ENCODE assay signal across 27 cellular contexts in the genomic region with DNA sequence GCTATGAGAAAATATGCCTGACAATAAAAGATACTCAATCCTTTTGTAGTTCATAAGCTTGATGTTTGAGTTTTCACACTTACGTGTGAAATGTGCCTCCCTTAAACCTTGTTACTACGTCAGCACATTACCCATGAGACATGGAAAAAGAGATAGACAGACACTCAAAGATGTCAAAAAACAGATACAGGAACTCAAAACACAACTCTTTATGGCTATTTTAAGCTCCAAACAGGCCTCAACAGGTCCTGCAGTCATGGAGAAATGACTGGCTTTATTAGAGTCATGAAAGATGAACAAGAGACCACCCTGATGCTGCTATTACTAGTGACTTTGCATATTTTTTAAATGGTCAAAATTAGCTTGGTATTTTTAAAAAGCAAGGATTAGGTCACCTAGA.
DNase-seq lines count a peak whose midpoint lies in the region; ATAC-seq, FAIRE-seq and TF ChIP-seq lines count a peak whose summit lies in the region.
"Had no signal": no experiment of that assay in that cellular context is flagged by ENCODE, and none has a peak within 500 bp of the region (broad histone marks: within the 10 kb centered on the region; RNA-seq: fewer than 3 reads in every experiment).

No MANE protein-coding gene starts in this region.

- intact Hi-C loops in mammary epithelial cell (cut with micrococcal nuclease) (no loop called here), breast epithelium (cut with DNase I; ENCODE audit: low total_unique reads) (no loop called here), GM12878 (cut with micrococcal nuclease; ENCODE audit: unreplicated experiment) (no loop called here), Right ventricle myocardium inferior (cut with DNase I) (no loop called here)

- CTCF ChIA-PET in mammary epithelial cell (lab: Charles Lee; ENCODE audit: low non-redundant PET) (no interaction called here), GM12878 (lab: Yijun Ruan, JAX) (interaction anchor here (0.7 to 1.3 kb wide), 6 partner anchors 9 to 143 kb away, joined by 3 to 4 read pairs (median 3); no protein-coding TSS in a partner anchor)

- no peaks in the 10 kb centered on the region for H3K9me1 ChIP-seq in keratinocyte (ENCODE audit: control insufficient read depth, extremely low read depth, insufficient read depth, low read length)

- no peaks in the 10 kb centered on the region for H4K20me1 ChIP-seq in mammary epithelial cell (ENCODE audit: insufficient read depth, low read length)
- no peaks in the 10 kb centered on the region for H4K20me1 ChIP-seq in GM12878 (ENCODE audit: control insufficient read depth, insufficient read depth)
- H4K20me1 ChIP-seq in keratinocyte (ENCODE audit: control insufficient read depth, extremely low read depth, insufficient read depth, low read length): no peaks in the 10 kb centered on the region
- H4K20me1 ChIP-seq: BLaER1 treated with 17β-estradiol and CSF1 and Interleukin-3, amounts not matched to agents 10 nM and 100 nM had no signal

- RAD21 ChIA-PET in GM12878 (lab: Charles Lee; ENCODE audit: unreplicated experiment): interaction anchor here (1.0 to 1.1 kb wide), 2 partner anchors 8 to 19 kb away, joined by 3 read pairs; no protein-coding TSS in a partner anchor

- ATAC-seq in GM12878 (no peak), Right ventricle myocardium inferior (no peak), GM21381 (IDR thresholded peaks at IDR 0.05; ENCODE audit: unreplicated experiment) (no peak), HG02623 (IDR thresholded peaks at IDR 0.05; ENCODE audit: unreplicated experiment) (no peak)

- dilution Hi-C loops in mammary epithelial cell (cut with HindIII; ENCODE audit: low sequenced_read_pairs): no loop called here
- dilution Hi-C loops in keratinocyte (cut with MboI; ENCODE audit: extremely low pct_ligation_motif_present, low sequenced_read_pairs): no loop called here

- H3K9me3 ChIP-seq in mammary epithelial cell (replicated peaks; ENCODE audit: insufficient read depth, low read length): no peaks in the 10 kb centered on the region
- no peaks in the 10 kb centered on the region for H3K9me3 ChIP-seq in breast epithelium
- no peaks in the 10 kb centered on the region; the same call in 1 of the 3 replicates for H3K9me3 ChIP-seq in GM12878 (replicated peaks; ENCODE audit: control insufficient read depth, insufficient read depth, low read length)
- H3K9me3 ChIP-seq in endodermal cell (ENCODE audit: control insufficient read depth, low read length): peaks cover 16% of the 10 kb centered on the region
- H3K9me3 ChIP-seq in keratinocyte (ENCODE audit: control insufficient read depth, low read depth, low read length): no peaks in the 10 kb centered on the region
- H3K9me3 ChIP-seq: BE2C; BLaER1 treated with 17β-estradiol and CSF1 and Interleukin-3, amounts not matched to agents 10 nM and 100 nM; HAP-1 had no signal

- no peak overlapping the region for H3K27ac ChIP-seq in mammary epithelial cell (ENCODE audit: insufficient read depth, low read depth, low read length)
- no peak overlapping the region for H3K27ac ChIP-seq in breast epithelium
- no peak overlapping the region for H3K27ac ChIP-seq in GM12878 (ENCODE audit: control insufficient read depth, insufficient read depth)
- H3K27ac ChIP-seq in endodermal cell (ENCODE audit: low read depth, low read length): no peak overlapping the region
- H3K27ac ChIP-seq in keratinocyte (ENCODE audit: control insufficient read depth, insufficient read depth, low read length): no peak overlapping the region
- H3K27ac ChIP-seq: 22Rv1; BLaER1 treated with 17β-estradiol and CSF1 and Interleukin-3, amounts not matched to agents 10 nM and 100 nM had no signal

- peak overlapping the region; percentile 22 for H2AFZ ChIP-seq in mammary epithelial cell (ENCODE audit: low read depth, low read length)
- no peak overlapping the region for H2AFZ ChIP-seq in GM12878 (ENCODE audit: control insufficient read depth, low read depth, low read length)
- peak overlapping the region; percentile 22 for H2AFZ ChIP-seq in keratinocyte (ENCODE audit: control insufficient read depth, low read length)

- no peak overlapping the region for H3K27ac Mint-ChIP-seq in endodermal cell
- H3K27ac Mint-ChIP-seq: CD14-positive monocyte; CD4-positive, alpha-beta T cell; HFFc6 had no signal

- no peaks in the 10 kb centered on the region for H3K27me3 ChIP-seq in mammary epithelial cell (ENCODE audit: insufficient read depth, low read length)
- no peaks in the 10 kb centered on the region for H3K27me3 ChIP-seq in breast epithelium
- H3K27me3 ChIP-seq in GM12878 (replicated peaks in 1 of 2; ENCODE audit: control insufficient read depth in 2 of 2, insufficient read depth in 2 of 2, low read length in 1 of 2): no peaks in the 10 kb centered on the region; a peak in 2 of 4 replicates
- no peaks in the 10 kb centered on the region for H3K27me3 ChIP-seq in endodermal cell (ENCODE audit: control insufficient read depth, insufficient read depth, low read length, poor library complexity, severe bottlenecking)
- no peaks in the 10 kb centered on the region for H3K27me3 ChIP-seq in keratinocyte (ENCODE audit: control insufficient read depth, extremely low read depth, insufficient read depth, low read length)
- H3K27me3 ChIP-seq: BE2C; BLaER1 treated with 17β-estradiol and CSF1 and Interleukin-3, amounts not matched to agents 10 nM and 100 nM had no signal

- H3K9ac ChIP-seq in mammary epithelial cell (ENCODE audit: insufficient read depth, low read length) (no peak overlapping the region), GM12878 (ENCODE audit: control insufficient read depth, insufficient read depth, low read length) (no peak overlapping the region), endodermal cell (ENCODE audit: extremely low read depth, low read length, poor library complexity, severe bottlenecking) (no peak overlapping the region), keratinocyte (ENCODE audit: control insufficient read depth, extremely low read depth, insufficient read depth, low read length) (no peak overlapping the region)
- H3K9ac ChIP-seq: BLaER1 treated with 17β-estradiol and CSF1 and Interleukin-3, amounts not matched to agents 10 nM and 100 nM had no signal

- H3K36me3 Mint-ChIP-seq in endodermal cell (ENCODE audit: low read depth): peaks cover 38% of the 10 kb centered on the region

- H3K27me3 Mint-ChIP-seq in endodermal cell (ENCODE audit: insufficient read depth): no peaks in the 10 kb centered on the region

- in situ Hi-C loops in mammary epithelial cell (cut with MboI; ENCODE audit: low sequenced_read_pairs in 2 of 2): no loop called here
- in situ Hi-C loops in GM12878 (cut with MboI): no loop called here

- TF ChIP-seq EP300 in GM12878 (IDR thresholded peaks at IDR 0.05; ENCODE audit: borderline replicate concordance in 1 of 2, control insufficient read depth in 1 of 2, low read depth in 2 of 2, low read length in 2 of 2): no peak

- TF ChIP-seq RAD21 in GM12878 (IDR thresholded peaks at IDR 0.05; ENCODE audit: insufficient read depth, low read depth, low read length): no peak

- H3K4me3 Mint-ChIP-seq in endodermal cell: no peak overlapping the region
- H3K4me3 Mint-ChIP-seq: CD14-positive monocyte; CD4-positive, alpha-beta T cell; CD8-positive, alpha-beta memory T cell; HFFc6 had no signal

- H3K9me3 Mint-ChIP-seq in endodermal cell: peaks cover 8% of the 10 kb centered on the region
- H3K9me3 Mint-ChIP-seq: CD4-positive, alpha-beta T cell; CD8-positive, alpha-beta memory T cell; HFFc6 had no signal

- DNase-seq in mammary epithelial cell (no peak), breast epithelium (ENCODE audit: low spot score in 2 of 2) (no peak), GM12878 (ENCODE audit: low read depth, low spot score) (no peak), endodermal cell (no peak), keratinocyte (ENCODE audit: low read depth, low spot score) (no peak), Right ventricle myocardium inferior (ENCODE audit: missing footprints) (no peak)
- DNase-seq: ACHN; AML-193; BE2C; CD4-positive, alpha-beta T cell; CD8-positive, alpha-beta memory T cell; DMS 273 treated with DMSO at 0.1 percent for 48 hours; DMS79; EL; GDM1; GOT3; HFFc6 had no signal

- no peak for TF ChIP-seq CTCF in mammary epithelial cell (conservative IDR thresholded peaks at IDR 0.05 in 1 of 2, IDR thresholded peaks at IDR 0.05 in 1 of 2; ENCODE audit: extremely low read depth in 1 of 2, insufficient read depth in 1 of 2, low read depth in 1 of 2, low read length in 2 of 2)
- no peak for TF ChIP-seq CTCF in breast epithelium (IDR thresholded peaks at IDR 0.05)
- no peak for TF ChIP-seq CTCF in GM12878 (IDR thresholded peaks at IDR 0.05 in 2 of 3, conservative IDR thresholded peaks at IDR 0.05 in 1 of 3; ENCODE audit: control insufficient read depth in 2 of 3, extremely low read depth in 1 of 3, insufficient read depth in 1 of 3, low read depth in 3 of 3, low read length in 3 of 3)
- no peak for TF ChIP-seq CTCF in endodermal cell (conservative IDR thresholded peaks at IDR 0.05)
- TF ChIP-seq CTCF in keratinocyte (optimal IDR thresholded peaks at IDR 0.05 in 1 of 3, IDR thresholded peaks at IDR 0.05 in 1 of 3, conservative IDR thresholded peaks at IDR 0.05 in 1 of 3; ENCODE audit: extremely low read depth in 1 of 3, insufficient read depth in 2 of 3, low read length in 3 of 3): no peak

- H3K4me3 ChIP-seq in mammary epithelial cell (replicated peaks in 1 of 3; ENCODE audit: insufficient read depth in 1 of 3, low read depth in 2 of 3, low read length in 3 of 3) (no peak overlapping the region), breast epithelium (no peak overlapping the region), GM12878 (no peak overlapping the region), endodermal cell (ENCODE audit: low read length) (peak overlapping the region; percentile 61), keratinocyte (ENCODE audit: control insufficient read depth in 2 of 3, extremely low read depth in 1 of 3, insufficient read depth in 2 of 3, low read depth in 1 of 3, low read length in 3 of 3) (no peak overlapping the region)
- H3K4me3 ChIP-seq: BLaER1 treated with 17β-estradiol and CSF1 and Interleukin-3, amounts not matched to agents 10 nM and 100 nM; HAP-1 had no signal

- WGBS in mammary epithelial cell (ENCODE audit: low coverage, missing lambda C conversion rate): 69% methylated on average over 2 of the region's 2 CpGs
- WGBS in GM12878 (ENCODE audit: insufficient coverage, insufficient replicate concordance, low lambda C conversion rate, missing lambda C conversion rate): 58% methylated on average over 2 of the region's 2 CpGs
- 95 to 100% methylated on average over 2 of the region's 2 CpGs for WGBS in endodermal cell (ENCODE audit: insufficient coverage in 1 of 2, insufficient read length in 1 of 2), 2 experiments

- peaks cover 64% of the 10 kb centered on the region for H3K4me1 Mint-ChIP-seq in endodermal cell

- POLR2A ChIA-PET in GM12878 (lab: Charles Lee): interaction anchor here (0.9 kb wide), 1 partner anchor 8 kb away, joined by 4 read pairs; no protein-coding TSS in a partner anchor

- peaks cover 8% of the 10 kb centered on the region for H3K4me1 ChIP-seq in mammary epithelial cell (ENCODE audit: insufficient read depth, low read length)
- no peaks in the 10 kb centered on the region for H3K4me1 ChIP-seq in breast epithelium
- 0 out of 2 replicates have a peak, but pooled peaks cover 3% of the 10 kb centered on the region for H3K4me1 ChIP-seq in GM12878 (ENCODE audit: control insufficient read depth, insufficient read depth, low read length)
- H3K4me1 ChIP-seq in endodermal cell (ENCODE audit: control insufficient read depth, insufficient read depth, low read length): peaks cover 21% of the 10 kb centered on the region
- peaks cover 7% of the 10 kb centered on the region for H3K4me1 ChIP-seq in keratinocyte (ENCODE audit: control insufficient read depth, extremely low read depth, insufficient read depth, low read length)
- H3K4me1 ChIP-seq: BE2C had no signal

- TF ChIP-seq POLR2A in breast epithelium (IDR thresholded peaks at IDR 0.05): no peak
- TF ChIP-seq POLR2A in GM12878 (IDR thresholded peaks at IDR 0.05; ENCODE audit: low read depth, low read length): no peak

- no peak for FAIRE-seq in GM12878 (lab: Jason Lieb, UNC)
- FAIRE-seq in keratinocyte (lab: Jason Lieb, UNC): no peak
- FAIRE-seq: A204.1, D721Med, GM19239, H54 had no signal

- H3K36me3 ChIP-seq in mammary epithelial cell (ENCODE audit: insufficient read depth, low read length): no peaks in the 10 kb centered on the region
- no peaks in the 10 kb centered on the region for H3K36me3 ChIP-seq in breast epithelium
- no peaks in the 10 kb centered on the region for H3K36me3 ChIP-seq in GM12878 (ENCODE audit: control insufficient read depth in 2 of 2, insufficient read depth in 2 of 2, low read length in 1 of 2)
- peaks cover 8% of the 10 kb centered on the region for H3K36me3 ChIP-seq in endodermal cell (ENCODE audit: control insufficient read depth, insufficient read depth, low read length)
- H3K36me3 ChIP-seq in keratinocyte (ENCODE audit: control insufficient read depth in 2 of 2, extremely low read depth in 1 of 2, insufficient read depth in 2 of 2, low read length in 2 of 2): no peaks in the 10 kb centered on the region
- H3K36me3 ChIP-seq: BE2C; BLaER1 treated with 17β-estradiol and CSF1 and Interleukin-3, amounts not matched to agents 10 nM and 100 nM; HAP-1 had no signal

- SMC1A ChIA-PET in GM12878 (lab: Charles Lee; ENCODE audit: uncharacterized antibody, unreplicated experiment): interaction anchor here (1.2 to 1.9 kb wide), 3 partner anchors 10 to 137 kb away, joined by 3 to 8 read pairs (median 8); no protein-coding TSS in a partner anchor

- no TSS peak for BruUV-seq in mammary epithelial cell (replicated peaks; lab: Mats Ljungman, UMichigan)
- no TSS peak for BruUV-seq in GM12878 (replicated peaks; lab: Mats Ljungman, UMichigan)

- no peaks in the 10 kb centered on the region for H3K79me2 ChIP-seq in mammary epithelial cell (ENCODE audit: insufficient read depth, low read length)
- no peaks in the 10 kb centered on the region for H3K79me2 ChIP-seq in GM12878 (ENCODE audit: control insufficient read depth, insufficient read depth, low read length)
- no peaks in the 10 kb centered on the region for H3K79me2 ChIP-seq in keratinocyte (ENCODE audit: control insufficient read depth, insufficient read depth, low read length)

- no peak overlapping the region for H3K4me2 ChIP-seq in mammary epithelial cell (ENCODE audit: insufficient read depth, low read depth, low read length)
- H3K4me2 ChIP-seq in GM12878 (ENCODE audit: control insufficient read depth, insufficient read depth): no peak overlapping the region
- H3K4me2 ChIP-seq in keratinocyte (ENCODE audit: control insufficient read depth, extremely low read depth, insufficient read depth, low read depth, low read length): no peak overlapping the region
- H3K4me2 ChIP-seq: BLaER1 treated with 17β-estradiol and CSF1 and Interleukin-3, amounts not matched to agents 10 nM and 100 nM had no signal
